Comparison of ENCODE assay signal across 1 cellular context in the genomic region with DNA sequence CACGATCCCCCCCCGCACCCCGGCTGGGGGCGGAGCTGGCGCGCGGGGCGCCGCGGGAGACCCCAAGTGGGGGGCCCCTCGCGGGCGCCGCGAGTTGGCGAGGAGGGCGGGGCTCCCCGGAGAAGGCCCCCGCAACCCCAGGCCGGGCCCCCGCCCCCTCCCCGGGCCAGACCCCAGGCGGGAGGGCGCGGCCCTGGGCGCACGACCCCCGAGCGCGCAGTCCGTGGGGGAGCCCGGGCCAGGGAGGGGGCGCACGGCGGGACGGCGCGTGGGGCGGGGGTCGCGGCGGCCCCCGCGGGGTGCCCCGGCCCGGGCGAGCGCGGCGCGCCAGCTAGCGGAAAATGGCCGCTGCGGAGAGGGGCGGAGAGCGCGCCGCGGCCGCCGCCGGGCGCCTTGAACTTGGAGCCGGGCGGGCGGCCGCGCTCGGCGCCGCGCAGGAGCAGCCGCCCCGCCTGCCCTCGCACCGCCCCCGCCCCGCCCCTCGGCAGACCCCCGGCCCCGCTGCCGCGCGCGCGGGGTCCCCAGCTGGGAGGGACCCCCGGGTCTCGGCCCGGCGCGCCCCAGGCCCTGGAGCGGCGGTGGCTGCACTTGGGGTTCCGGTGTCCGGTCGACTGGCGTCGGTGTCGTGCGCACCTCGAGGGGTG.
TF ChIP-seq lines count a peak whose summit lies in the region.

No MANE protein-coding gene starts in this region.

TF ChIP-seq in WTC11, 78 proteins besides CTCF, POLR2A, EP300 and RAD21 (continued from another document):
- TF ChIP-seq, protein P1, sequence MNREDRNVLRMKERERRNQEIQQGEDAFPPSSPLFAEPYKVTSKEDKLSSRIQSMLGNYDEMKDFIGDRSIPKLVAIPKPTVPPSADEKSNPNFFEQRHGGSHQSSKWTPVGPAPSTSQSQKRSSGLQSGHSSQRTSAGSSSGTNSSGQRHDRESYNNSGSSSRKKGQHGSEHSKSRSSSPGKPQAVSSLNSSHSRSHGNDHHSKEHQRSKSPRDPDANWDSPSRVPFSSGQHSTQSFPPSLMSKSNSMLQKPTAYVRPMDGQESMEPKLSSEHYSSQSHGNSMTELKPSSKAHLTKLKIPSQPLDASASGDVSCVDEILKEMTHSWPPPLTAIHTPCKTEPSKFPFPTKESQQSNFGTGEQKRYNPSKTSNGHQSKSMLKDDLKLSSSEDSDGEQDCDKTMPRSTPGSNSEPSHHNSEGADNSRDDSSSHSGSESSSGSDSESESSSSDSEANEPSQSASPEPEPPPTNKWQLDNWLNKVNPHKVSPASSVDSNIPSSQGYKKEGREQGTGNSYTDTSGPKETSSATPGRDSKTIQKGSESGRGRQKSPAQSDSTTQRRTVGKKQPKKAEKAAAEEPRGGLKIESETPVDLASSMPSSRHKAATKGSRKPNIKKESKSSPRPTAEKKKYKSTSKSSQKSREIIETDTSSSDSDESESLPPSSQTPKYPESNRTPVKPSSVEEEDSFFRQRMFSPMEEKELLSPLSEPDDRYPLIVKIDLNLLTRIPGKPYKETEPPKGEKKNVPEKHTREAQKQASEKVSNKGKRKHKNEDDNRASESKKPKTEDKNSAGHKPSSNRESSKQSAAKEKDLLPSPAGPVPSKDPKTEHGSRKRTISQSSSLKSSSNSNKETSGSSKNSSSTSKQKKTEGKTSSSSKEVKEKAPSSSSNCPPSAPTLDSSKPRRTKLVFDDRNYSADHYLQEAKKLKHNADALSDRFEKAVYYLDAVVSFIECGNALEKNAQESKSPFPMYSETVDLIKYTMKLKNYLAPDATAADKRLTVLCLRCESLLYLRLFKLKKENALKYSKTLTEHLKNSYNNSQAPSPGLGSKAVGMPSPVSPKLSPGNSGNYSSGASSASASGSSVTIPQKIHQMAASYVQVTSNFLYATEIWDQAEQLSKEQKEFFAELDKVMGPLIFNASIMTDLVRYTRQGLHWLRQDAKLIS (CRISPR knock-in tag; IDR thresholded peaks at IDR 0.05; ENCODE audit: borderline replicate concordance): no peak
- TF ChIP-seq ZNF263 (CRISPR knock-in tag; IDR thresholded peaks at IDR 0.05; ENCODE audit: low read depth): no peak
- TF ChIP-seq, protein P2, sequence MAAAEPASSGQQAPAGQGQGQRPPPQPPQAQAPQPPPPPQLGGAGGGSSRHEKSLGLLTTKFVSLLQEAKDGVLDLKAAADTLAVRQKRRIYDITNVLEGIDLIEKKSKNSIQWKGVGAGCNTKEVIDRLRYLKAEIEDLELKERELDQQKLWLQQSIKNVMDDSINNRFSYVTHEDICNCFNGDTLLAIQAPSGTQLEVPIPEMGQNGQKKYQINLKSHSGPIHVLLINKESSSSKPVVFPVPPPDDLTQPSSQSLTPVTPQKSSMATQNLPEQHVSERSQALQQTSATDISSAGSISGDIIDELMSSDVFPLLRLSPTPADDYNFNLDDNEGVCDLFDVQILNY (CRISPR knock-in tag; IDR thresholded peaks at IDR 0.05): no peak
- no peak for TF ChIP-seq GRHL2 (CRISPR knock-in tag; IDR thresholded peaks at IDR 0.05; ENCODE audit: insufficient replicate concordance, severe bottlenecking)
- no peak for TF ChIP-seq ZNF317 (CRISPR knock-in tag; IDR thresholded peaks at IDR 0.05; ENCODE audit: borderline replicate concordance, low read depth)
- TF ChIP-seq, protein P3, sequence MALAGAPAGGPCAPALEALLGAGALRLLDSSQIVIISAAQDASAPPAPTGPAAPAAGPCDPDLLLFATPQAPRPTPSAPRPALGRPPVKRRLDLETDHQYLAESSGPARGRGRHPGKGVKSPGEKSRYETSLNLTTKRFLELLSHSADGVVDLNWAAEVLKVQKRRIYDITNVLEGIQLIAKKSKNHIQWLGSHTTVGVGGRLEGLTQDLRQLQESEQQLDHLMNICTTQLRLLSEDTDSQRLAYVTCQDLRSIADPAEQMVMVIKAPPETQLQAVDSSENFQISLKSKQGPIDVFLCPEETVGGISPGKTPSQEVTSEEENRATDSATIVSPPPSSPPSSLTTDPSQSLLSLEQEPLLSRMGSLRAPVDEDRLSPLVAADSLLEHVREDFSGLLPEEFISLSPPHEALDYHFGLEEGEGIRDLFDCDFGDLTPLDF (CRISPR knock-in tag; IDR thresholded peaks at IDR 0.05): no peak
- TF ChIP-seq, protein P4, sequence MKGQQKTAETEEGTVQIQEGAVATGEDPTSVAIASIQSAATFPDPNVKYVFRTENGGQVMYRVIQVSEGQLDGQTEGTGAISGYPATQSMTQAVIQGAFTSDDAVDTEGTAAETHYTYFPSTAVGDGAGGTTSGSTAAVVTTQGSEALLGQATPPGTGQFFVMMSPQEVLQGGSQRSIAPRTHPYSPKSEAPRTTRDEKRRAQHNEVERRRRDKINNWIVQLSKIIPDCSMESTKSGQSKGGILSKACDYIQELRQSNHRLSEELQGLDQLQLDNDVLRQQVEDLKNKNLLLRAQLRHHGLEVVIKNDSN (CRISPR knock-in tag; IDR thresholded peaks at IDR 0.05): no peak
- no peak for TF ChIP-seq CREM (CRISPR knock-in tag; IDR thresholded peaks at IDR 0.05)
- TF ChIP-seq, protein P5, sequence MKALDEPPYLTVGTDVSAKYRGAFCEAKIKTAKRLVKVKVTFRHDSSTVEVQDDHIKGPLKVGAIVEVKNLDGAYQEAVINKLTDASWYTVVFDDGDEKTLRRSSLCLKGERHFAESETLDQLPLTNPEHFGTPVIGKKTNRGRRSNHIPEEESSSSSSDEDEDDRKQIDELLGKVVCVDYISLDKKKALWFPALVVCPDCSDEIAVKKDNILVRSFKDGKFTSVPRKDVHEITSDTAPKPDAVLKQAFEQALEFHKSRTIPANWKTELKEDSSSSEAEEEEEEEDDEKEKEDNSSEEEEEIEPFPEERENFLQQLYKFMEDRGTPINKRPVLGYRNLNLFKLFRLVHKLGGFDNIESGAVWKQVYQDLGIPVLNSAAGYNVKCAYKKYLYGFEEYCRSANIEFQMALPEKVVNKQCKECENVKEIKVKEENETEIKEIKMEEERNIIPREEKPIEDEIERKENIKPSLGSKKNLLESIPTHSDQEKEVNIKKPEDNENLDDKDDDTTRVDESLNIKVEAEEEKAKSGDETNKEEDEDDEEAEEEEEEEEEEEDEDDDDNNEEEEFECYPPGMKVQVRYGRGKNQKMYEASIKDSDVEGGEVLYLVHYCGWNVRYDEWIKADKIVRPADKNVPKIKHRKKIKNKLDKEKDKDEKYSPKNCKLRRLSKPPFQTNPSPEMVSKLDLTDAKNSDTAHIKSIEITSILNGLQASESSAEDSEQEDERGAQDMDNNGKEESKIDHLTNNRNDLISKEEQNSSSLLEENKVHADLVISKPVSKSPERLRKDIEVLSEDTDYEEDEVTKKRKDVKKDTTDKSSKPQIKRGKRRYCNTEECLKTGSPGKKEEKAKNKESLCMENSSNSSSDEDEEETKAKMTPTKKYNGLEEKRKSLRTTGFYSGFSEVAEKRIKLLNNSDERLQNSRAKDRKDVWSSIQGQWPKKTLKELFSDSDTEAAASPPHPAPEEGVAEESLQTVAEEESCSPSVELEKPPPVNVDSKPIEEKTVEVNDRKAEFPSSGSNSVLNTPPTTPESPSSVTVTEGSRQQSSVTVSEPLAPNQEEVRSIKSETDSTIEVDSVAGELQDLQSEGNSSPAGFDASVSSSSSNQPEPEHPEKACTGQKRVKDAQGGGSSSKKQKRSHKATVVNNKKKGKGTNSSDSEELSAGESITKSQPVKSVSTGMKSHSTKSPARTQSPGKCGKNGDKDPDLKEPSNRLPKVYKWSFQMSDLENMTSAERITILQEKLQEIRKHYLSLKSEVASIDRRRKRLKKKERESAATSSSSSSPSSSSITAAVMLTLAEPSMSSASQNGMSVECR (CRISPR knock-in tag; IDR thresholded peaks at IDR 0.05; ENCODE audit: borderline replicate concordance): no peak
- TF ChIP-seq, protein P6, sequence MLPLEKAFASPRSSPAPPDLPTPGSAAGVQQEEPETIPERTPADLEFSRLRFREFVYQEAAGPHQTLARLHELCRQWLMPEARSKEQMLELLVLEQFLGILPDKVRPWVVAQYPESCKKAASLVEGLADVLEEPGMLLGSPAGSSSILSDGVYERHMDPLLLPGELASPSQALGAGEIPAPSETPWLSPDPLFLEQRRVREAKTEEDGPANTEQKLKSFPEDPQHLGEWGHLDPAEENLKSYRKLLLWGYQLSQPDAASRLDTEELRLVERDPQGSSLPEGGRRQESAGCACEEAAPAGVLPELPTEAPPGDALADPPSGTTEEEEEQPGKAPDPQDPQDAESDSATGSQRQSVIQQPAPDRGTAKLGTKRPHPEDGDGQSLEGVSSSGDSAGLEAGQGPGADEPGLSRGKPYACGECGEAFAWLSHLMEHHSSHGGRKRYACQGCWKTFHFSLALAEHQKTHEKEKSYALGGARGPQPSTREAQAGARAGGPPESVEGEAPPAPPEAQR (CRISPR knock-in tag; IDR thresholded peaks at IDR 0.05): no peak
- TF ChIP-seq, protein P7, sequence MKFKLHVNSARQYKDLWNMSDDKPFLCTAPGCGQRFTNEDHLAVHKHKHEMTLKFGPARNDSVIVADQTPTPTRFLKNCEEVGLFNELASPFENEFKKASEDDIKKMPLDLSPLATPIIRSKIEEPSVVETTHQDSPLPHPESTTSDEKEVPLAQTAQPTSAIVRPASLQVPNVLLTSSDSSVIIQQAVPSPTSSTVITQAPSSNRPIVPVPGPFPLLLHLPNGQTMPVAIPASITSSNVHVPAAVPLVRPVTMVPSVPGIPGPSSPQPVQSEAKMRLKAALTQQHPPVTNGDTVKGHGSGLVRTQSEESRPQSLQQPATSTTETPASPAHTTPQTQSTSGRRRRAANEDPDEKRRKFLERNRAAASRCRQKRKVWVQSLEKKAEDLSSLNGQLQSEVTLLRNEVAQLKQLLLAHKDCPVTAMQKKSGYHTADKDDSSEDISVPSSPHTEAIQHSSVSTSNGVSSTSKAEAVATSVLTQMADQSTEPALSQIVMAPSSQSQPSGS (CRISPR knock-in tag; IDR thresholded peaks at IDR 0.05; ENCODE audit: borderline replicate concordance, low read depth): no peak
- TF ChIP-seq PRRX2 (CRISPR knock-in tag; IDR thresholded peaks at IDR 0.05): no peak
- TF ChIP-seq MXD4 (CRISPR knock-in tag; IDR thresholded peaks at IDR 0.05; ENCODE audit: borderline replicate concordance): no peak
- TF ChIP-seq, protein P8, sequence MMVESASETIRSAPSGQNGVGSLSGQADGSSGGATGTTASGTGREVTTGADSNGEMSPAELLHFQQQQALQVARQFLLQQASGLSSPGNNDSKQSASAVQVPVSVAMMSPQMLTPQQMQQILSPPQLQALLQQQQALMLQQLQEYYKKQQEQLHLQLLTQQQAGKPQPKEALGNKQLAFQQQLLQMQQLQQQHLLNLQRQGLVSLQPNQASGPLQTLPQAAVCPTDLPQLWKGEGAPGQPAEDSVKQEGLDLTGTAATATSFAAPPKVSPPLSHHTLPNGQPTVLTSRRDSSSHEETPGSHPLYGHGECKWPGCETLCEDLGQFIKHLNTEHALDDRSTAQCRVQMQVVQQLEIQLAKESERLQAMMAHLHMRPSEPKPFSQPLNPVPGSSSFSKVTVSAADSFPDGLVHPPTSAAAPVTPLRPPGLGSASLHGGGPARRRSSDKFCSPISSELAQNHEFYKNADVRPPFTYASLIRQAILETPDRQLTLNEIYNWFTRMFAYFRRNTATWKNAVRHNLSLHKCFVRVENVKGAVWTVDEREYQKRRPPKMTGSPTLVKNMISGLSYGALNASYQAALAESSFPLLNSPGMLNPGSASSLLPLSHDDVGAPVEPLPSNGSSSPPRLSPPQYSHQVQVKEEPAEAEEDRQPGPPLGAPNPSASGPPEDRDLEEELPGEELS (CRISPR knock-in tag; IDR thresholded peaks at IDR 0.05): no peak
- TF ChIP-seq NFYB (CRISPR knock-in tag; conservative IDR thresholded peaks at IDR 0.05; ENCODE audit: low read depth): no peak
- TF ChIP-seq ESRRA (CRISPR knock-in tag; IDR thresholded peaks at IDR 0.05; ENCODE audit: borderline replicate concordance): no peak
- TF ChIP-seq GTF2I (CRISPR knock-in tag; conservative IDR thresholded peaks at IDR 0.05): no peak
- no peak for TF ChIP-seq GABPB1 (CRISPR knock-in tag; IDR thresholded peaks at IDR 0.05)
- TF ChIP-seq, protein P9, sequence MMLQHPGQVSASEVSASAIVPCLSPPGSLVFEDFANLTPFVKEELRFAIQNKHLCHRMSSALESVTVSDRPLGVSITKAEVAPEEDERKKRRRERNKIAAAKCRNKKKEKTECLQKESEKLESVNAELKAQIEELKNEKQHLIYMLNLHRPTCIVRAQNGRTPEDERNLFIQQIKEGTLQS (CRISPR knock-in tag; conservative IDR thresholded peaks at IDR 0.05): no peak
